Comparison of ENCODE assay signal across 8 cellular contexts in genomic region chr2:169799555-169799954, GRCh38. TPM values are rescaled to one million over a fixed set of nuclear protein-coding genes. Genes with fewer than 3 reads are reported as not detected.
DNase-seq lines count a peak whose midpoint lies in the region; ATAC-seq, FAIRE-seq and TF ChIP-seq lines count a peak whose summit lies in the region.

No MANE protein-coding gene starts in this region.

- H3K27ac Mint-ChIP-seq in activated naive CD8-positive, alpha-beta T cell treated with anti-CD3 and anti-CD28 coated beads, Interleukin-2, amount 50 U/mL, for 24 hours, result peak overlapping the region; percentile 95

- H3K4me2 ChIP-seq in keratinocyte (ENCODE audit: control insufficient read depth, extremely low read depth, insufficient read depth, low read depth, low read length), result peak overlapping the region; percentile 94

- peak; percentile 25 for ATAC-seq in activated naive CD8-positive, alpha-beta T cell treated with anti-CD3 and anti-CD28 coated beads, Interleukin-2, amount 50 U/mL, for 24 hours
- no peak for ATAC-seq in GM19324 (IDR thresholded peaks at IDR 0.05; ENCODE audit: low FRiP score, unreplicated experiment)

- peaks cover 2% of the 10 kb centered on the region for H3K27me3 Mint-ChIP-seq in activated naive CD8-positive, alpha-beta T cell treated with anti-CD3 and anti-CD28 coated beads, Interleukin-2, amount 50 U/mL, for 24 hours

- no peak for TF ChIP-seq CTCF in keratinocyte (optimal IDR thresholded peaks at IDR 0.05 in 1 of 3, IDR thresholded peaks at IDR 0.05 in 1 of 3, conservative IDR thresholded peaks at IDR 0.05 in 1 of 3; ENCODE audit: extremely low read depth in 1 of 3, insufficient read depth in 2 of 3, low read length in 3 of 3)

- H3K36me3 ChIP-seq in keratinocyte (ENCODE audit: control insufficient read depth in 2 of 2, extremely low read depth in 1 of 2, insufficient read depth in 2 of 2, low read length in 2 of 2), result peaks cover 5 to 7% of the 10 kb centered on the region in 2 experiments
- peaks cover 0 to 12% (median 5%) of the 10 kb centered on the region in 5 donors for H3K36me3 ChIP-seq in subcutaneous abdominal adipose tissue (ENCODE audit: control insufficient read depth in 5 of 5, insufficient read depth in 5 of 5, low read length in 5 of 5)

- H3K4me1 ChIP-seq in keratinocyte (ENCODE audit: control insufficient read depth, extremely low read depth, insufficient read depth, low read length) (peaks cover 3% of the 10 kb centered on the region), subcutaneous abdominal adipose tissue (ENCODE audit: control insufficient read depth in 5 of 5, insufficient read depth in 5 of 5, low read length in 5 of 5) (peaks cover 0 to 47% (median 24%) of the 10 kb centered on the region in 5 donors)

- dilution Hi-C loops in keratinocyte (cut with MboI; ENCODE audit: extremely low pct_ligation_motif_present, low sequenced_read_pairs), result no loop called here

- peaks cover 7% of the 10 kb centered on the region for H3K36me3 Mint-ChIP-seq in activated naive CD8-positive, alpha-beta T cell treated with anti-CD3 and anti-CD28 coated beads, Interleukin-2, amount 50 U/mL, for 24 hours (ENCODE audit: low read depth)

- H3K9me3 Mint-ChIP-seq in activated naive CD8-positive, alpha-beta T cell treated with anti-CD3 and anti-CD28 coated beads, Interleukin-2, amount 50 U/mL, for 24 hours, result no peaks in the 10 kb centered on the region

- peak overlapping the region; percentile 74 to 99 (median 97) for H3K4me3 ChIP-seq in keratinocyte (ENCODE audit: control insufficient read depth in 2 of 3, extremely low read depth in 1 of 3, insufficient read depth in 2 of 3, low read depth in 1 of 3, low read length in 3 of 3)
- peak overlapping the region; percentile 83 to 92 (median 85) for H3K4me3 ChIP-seq in subcutaneous abdominal adipose tissue (ENCODE audit: low read depth in 1 of 5, low read length in 5 of 5)

- no peaks in the 10 kb centered on the region for H3K9me1 ChIP-seq in keratinocyte (ENCODE audit: control insufficient read depth, extremely low read depth, insufficient read depth, low read length)

- peak overlapping the region; percentile 93 for H2AFZ ChIP-seq in keratinocyte (ENCODE audit: control insufficient read depth, low read length)

- H3K9me3 ChIP-seq in keratinocyte (ENCODE audit: control insufficient read depth, low read depth, low read length) (peaks cover 2% of the 10 kb centered on the region), subcutaneous abdominal adipose tissue (ENCODE audit: control insufficient read depth in 5 of 5, low read length in 5 of 5) (peaks cover 0 to 3% (median 0%) of the 10 kb centered on the region in 5 donors)

- H3K27ac ChIP-seq in keratinocyte (ENCODE audit: control insufficient read depth, insufficient read depth, low read length) (peak overlapping the region; percentile 87), subcutaneous abdominal adipose tissue (ENCODE audit: low read depth, low read length) (peak overlapping the region; percentile 82)

- DNase-seq in COLO668 (lab: John Stamatoyannopoulos, UW; ENCODE audit: unreplicated experiment) (peak; percentile 9), HuH-7 (ENCODE audit: low spot score) (peak; percentile 20), keratinocyte (ENCODE audit: low read depth, low spot score) (no peak), iPS-NIHi7 (ENCODE audit: extremely low spot score) (no peak)
- no peak for DNase-seq in activated naive CD8-positive, alpha-beta T cell treated with anti-CD3 and anti-CD28 coated beads, Interleukin-2, amount 50 U/mL, for 24 hours
- no peak for DNase-seq in activated effector memory CD4-positive, alpha-beta T cell treated with anti-CD3 and anti-CD28 coated beads, Interleukin-2, amount 50 U/mL, for 16 hours

- no peaks in the 10 kb centered on the region for H4K20me1 ChIP-seq in keratinocyte (ENCODE audit: control insufficient read depth, extremely low read depth, insufficient read depth, low read length)

- H3K4me3 Mint-ChIP-seq in activated naive CD8-positive, alpha-beta T cell treated with anti-CD3 and anti-CD28 coated beads, Interleukin-2, amount 50 U/mL, for 24 hours, result peak overlapping the region; percentile 92

- peak; percentile 71 for FAIRE-seq in keratinocyte (lab: Jason Lieb, UNC)

- H3K27me3 ChIP-seq in keratinocyte (ENCODE audit: control insufficient read depth, extremely low read depth, insufficient read depth, low read length) (no peaks in the 10 kb centered on the region), subcutaneous abdominal adipose tissue (ENCODE audit: control insufficient read depth in 5 of 5, insufficient read depth in 4 of 5, low read length in 5 of 5) (no peaks in the 10 kb centered on the region)

- H3K9ac ChIP-seq in keratinocyte (ENCODE audit: control insufficient read depth, extremely low read depth, insufficient read depth, low read length), result peak overlapping the region; percentile 93
- H3K9ac ChIP-seq in subcutaneous abdominal adipose tissue (ENCODE audit: low read length in 5 of 5), result peak overlapping the region; percentile 82 to 95 (median 86)

- peaks cover 34% of the 10 kb centered on the region for H3K4me1 Mint-ChIP-seq in activated naive CD8-positive, alpha-beta T cell treated with anti-CD3 and anti-CD28 coated beads, Interleukin-2, amount 50 U/mL, for 24 hours

- H3K79me2 ChIP-seq in keratinocyte (ENCODE audit: control insufficient read depth, insufficient read depth, low read length), result peaks cover 46% of the 10 kb centered on the region

RNA-seq across cellular contexts. Expression of gene SSB, which starts 0.9 kb away (rescaled TPM):
- 74.1 to 149 TPM (median 97.4 TPM) in 3 replicates for polyA plus RNA-seq in keratinocyte
- polyA plus RNA-seq in keratinocyte (2011; ENCODE audit: low read depth), result 212 TPM
- polyA plus RNA-seq in keratinocyte (2011; cell fraction: cytosol; rRNA removed), result 59.7 and 73.4 TPM in 2 replicates
- polyA plus RNA-seq in keratinocyte (2011; cell fraction: nucleus; rRNA removed), result 46.3 and 107 TPM in 2 replicates
- polyA plus RNA-seq in keratinocyte (2012; ENCODE audit: low replicate concordance), result 78.9 and 121 TPM in 2 replicates
- polyA minus RNA-seq in keratinocyte, result 3.0 to 28.5 TPM (median 9.5 TPM) in 3 replicates
- polyA minus RNA-seq in keratinocyte (2011; cell fraction: cytosol; rRNA and poly(A)+ RNA removed), result 21.9 TPM
- 25.4 and 48.1 TPM in 2 replicates for polyA minus RNA-seq in keratinocyte (2011; cell fraction: nucleus; rRNA and poly(A)+ RNA removed)

RNA-seq across cellular contexts. Expression of gene METTL5, which starts 25.1 kb away (rescaled TPM):
- 63.7 to 119 TPM (median 69.4 TPM) in 3 replicates for polyA plus RNA-seq in keratinocyte
- polyA plus RNA-seq in keratinocyte (2011; ENCODE audit: low read depth), result 127 TPM
- 62.3 and 96.8 TPM in 2 replicates for polyA plus RNA-seq in keratinocyte (2011; cell fraction: cytosol; rRNA removed)
- polyA plus RNA-seq in keratinocyte (2011; cell fraction: nucleus; rRNA removed), result 19.0 and 25.9 TPM in 2 replicates
- 86.7 and 106 TPM in 2 replicates for polyA plus RNA-seq in keratinocyte (2012; ENCODE audit: low replicate concordance)
- 10.1 to 20.4 TPM (median 10.4 TPM) in 3 replicates for polyA minus RNA-seq in keratinocyte
- polyA minus RNA-seq in keratinocyte (2011; cell fraction: cytosol; rRNA and poly(A)+ RNA removed), result 31.8 TPM
- polyA minus RNA-seq in keratinocyte (2011; cell fraction: nucleus; rRNA and poly(A)+ RNA removed), result 4.5 and 7.4 TPM in 2 replicates

RNA-seq across cellular contexts. Expression of gene UBR3, which starts 27.7 kb away (rescaled TPM):
- polyA plus RNA-seq in keratinocyte, result 9.5 to 14.7 TPM (median 11.1 TPM) in 3 replicates
- polyA plus RNA-seq in keratinocyte (2011; ENCODE audit: low read depth), result 75.1 TPM
- 3.9 and 8.9 TPM in 2 replicates for polyA plus RNA-seq in keratinocyte (2011; cell fraction: cytosol; rRNA removed)
- polyA plus RNA-seq in keratinocyte (2011; cell fraction: nucleus; rRNA removed), result 17.1 and 23.4 TPM in 2 replicates
- 9.5 and 10.9 TPM in 2 replicates for polyA plus RNA-seq in keratinocyte (2012; ENCODE audit: low replicate concordance)
- polyA minus RNA-seq in keratinocyte, result 5.5 to 39.2 TPM (median 20.5 TPM) in 3 replicates
- 11.5 TPM for polyA minus RNA-seq in keratinocyte (2011; cell fraction: cytosol; rRNA and poly(A)+ RNA removed)
- 44.3 and 71.9 TPM in 2 replicates for polyA minus RNA-seq in keratinocyte (2011; cell fraction: nucleus; rRNA and poly(A)+ RNA removed)

Comparison
In these comparisons a context has a peak if more than half of its experiments do, and no peak if none do; other contexts are left out.
1. DNase-seq: peak in COLO668 (single experiment) and HuH-7 (single experiment); none in activated naive CD8-positive, alpha-beta T cell treated with anti-CD3 and anti-CD28 coated beads, Interleukin-2, amount 50 U/mL, for 24 hours (single experiment), keratinocyte (single experiment), iPS-NIHi7 (single experiment) and activated effector memory CD4-positive, alpha-beta T cell treated with anti-CD3 and anti-CD28 coated beads, Interleukin-2, amount 50 U/mL, for 16 hours (single experiment).